Comparison of ENCODE assay signal across 33 cellular contexts in genomic region chr12:65331456-65331855, GRCh38. TPM values are rescaled to one million over a fixed set of nuclear protein-coding genes. Genes with fewer than 3 reads are reported as not detected.
"Had no signal": no experiment of that assay in that cellular context is flagged by ENCODE, and none has a peak within 500 bp of the region (broad histone marks: within the 10 kb centered on the region; RNA-seq: fewer than 3 reads in every experiment).

No MANE protein-coding gene starts in this region.

- FAIRE-seq: colon had no signal

- H3K4me3 Mint-ChIP-seq: activated CD4-positive, alpha-beta T cell treated with anti-CD3 and anti-CD28 coated beads, Interleukin-2, amount 10 ng/mL, durations not matched to agents 7 days and 5 days; activated CD8-positive, alpha-beta T cell treated with anti-CD3 and anti-CD28 coated beads for 36 hours; activated naive CD4-positive, alpha-beta T cell treated with anti-CD3 and anti-CD28 coated beads for 36 hours; activated naive CD4-positive, alpha-beta T cell treated with anti-CD3 and anti-CD28 coated beads, Interleukin-2, amount 50 U/mL, for 24 hours; activated naive CD8-positive, alpha-beta T cell treated with anti-CD3 and anti-CD28 coated beads for 36 hours; activated naive CD8-positive, alpha-beta T cell treated with anti-CD3 and anti-CD28 coated beads, Interleukin-2, amount 50 U/mL, for 24 hours; activated T-cell treated with anti-CD3 and anti-CD28 coated beads, Interleukin-2, amount 50 U/mL, for 4 hours; activated T-helper 17 cell treated with anti-CD3 and anti-CD28 coated beads, Interleukin-2, amount 50 U/mL, for 72 hours; effector memory CD8-positive, alpha-beta T cell; T-helper 17 cell; T-helper 2 cell treated with Interferon-gamma antibody and Interleukin-4, amounts not matched to agents 5 μg/mL and 100 μg/mL, for 36 hours had no signal

- H3K36me3 Mint-ChIP-seq: activated naive CD4-positive, alpha-beta T cell treated with anti-CD3 and anti-CD28 coated beads, Interleukin-2, amount 50 U/mL, for 24 hours; activated naive CD8-positive, alpha-beta T cell treated with anti-CD3 and anti-CD28 coated beads for 36 hours had no signal

- H3K36me3 ChIP-seq: adrenal gland had no signal

- H3K4me1 Mint-ChIP-seq: activated CD4-positive, alpha-beta T cell treated with anti-CD3 and anti-CD28 coated beads, Interleukin-2, amount 10 ng/mL, durations not matched to agents 7 days and 5 days; activated naive CD4-positive, alpha-beta T cell treated with anti-CD3 and anti-CD28 coated beads, Interleukin-2, amount 50 U/mL, for 24 hours; activated naive CD8-positive, alpha-beta T cell treated with anti-CD3 and anti-CD28 coated beads for 36 hours; activated naive CD8-positive, alpha-beta T cell treated with anti-CD3 and anti-CD28 coated beads, Interleukin-2, amount 50 U/mL, for 24 hours; activated T-helper 17 cell treated with anti-CD3 and anti-CD28 coated beads, Interleukin-2, amount 50 U/mL, for 72 hours; T-helper 17 cell had no signal

- H3K4me3 ChIP-seq: adrenal gland, body of pancreas, esophagus muscularis mucosa, gastrocnemius medialis, heart left ventricle had no signal

- H3K27me3 ChIP-seq: adrenal gland, body of pancreas, esophagus muscularis mucosa, foreskin keratinocyte, gastrocnemius medialis, heart left ventricle had no signal

- H3K27ac Mint-ChIP-seq: activated CD4-positive, alpha-beta T cell treated with anti-CD3 and anti-CD28 coated beads, Interleukin-2, amount 10 ng/mL, durations not matched to agents 7 days and 5 days; activated CD8-positive, alpha-beta T cell treated with anti-CD3 and anti-CD28 coated beads for 36 hours; activated naive CD4-positive, alpha-beta T cell treated with anti-CD3 and anti-CD28 coated beads for 36 hours; activated naive CD4-positive, alpha-beta T cell treated with anti-CD3 and anti-CD28 coated beads, Interleukin-2, amount 50 U/mL, for 24 hours; activated naive CD8-positive, alpha-beta T cell treated with anti-CD3 and anti-CD28 coated beads for 36 hours; activated naive CD8-positive, alpha-beta T cell treated with anti-CD3 and anti-CD28 coated beads, Interleukin-2, amount 50 U/mL, for 24 hours; activated T-helper 17 cell treated with anti-CD3 and anti-CD28 coated beads, Interleukin-2, amount 50 U/mL, for 72 hours; effector memory CD8-positive, alpha-beta T cell; T-helper 17 cell; T-helper 2 cell treated with Interferon-gamma antibody and Interleukin-4, amounts not matched to agents 5 μg/mL and 100 μg/mL, for 36 hours had no signal

- H3K27ac ChIP-seq: adrenal gland, body of pancreas, esophagus muscularis mucosa, foreskin keratinocyte, gastrocnemius medialis, heart left ventricle had no signal

- H3K4me1 ChIP-seq: adrenal gland, body of pancreas had no signal

- DNase-seq: activated CD4-positive, alpha-beta T cell treated with anti-CD3 and anti-CD28 coated beads for 1 hour; activated CD4-positive, alpha-beta T cell treated with anti-CD3 and anti-CD28 coated beads for 4 hours; activated CD4-positive, alpha-beta T cell treated with anti-CD3 and anti-CD28 coated beads, Interleukin-2, amount 10 ng/mL, durations not matched to agents 7 days and 5 days; activated CD4-positive, alpha-beta T cell treated with anti-CD3 and anti-CD28 coated beads, Interleukin-2, amount 50 U/mL, for 4 hours; activated CD8-positive, alpha-beta memory T cell treated with anti-CD3 and anti-CD28 coated beads for 24 hours; activated CD8-positive, alpha-beta T cell treated with anti-CD3 and anti-CD28 coated beads for 36 hours; activated effector memory CD4-positive, alpha-beta T cell treated with Interleukin-2 at 50 U/mL for 16 hours; activated gamma-delta T cell treated with Interleukin-2 at 50 U/mL for 16 hours; activated naive CD4-positive, alpha-beta T cell treated with anti-CD3 and anti-CD28 coated beads for 36 hours; activated naive CD8-positive, alpha-beta T cell treated with anti-CD3 and anti-CD28 coated beads for 36 hours; activated naive CD8-positive, alpha-beta T cell treated with anti-CD3 and anti-CD28 coated beads, Interleukin-2, amount 50 U/mL, for 24 hours; activated T-cell treated with anti-CD3 and anti-CD28 coated beads, Interleukin-2, amount 50 U/mL, for 4 hours; adrenal gland; amygdala; body of pancreas; caudate nucleus; cortex of kidney; dermis blood vessel endothelial cell; effector CD4-positive, alpha-beta T cell; effector memory CD8-positive, alpha-beta T cell; erythroblast; foreskin keratinocyte; gastrocnemius medialis; glutamatergic neuron; heart left ventricle; T-helper 1 cell; T-helper 17 cell; T1000 had no signal

- H3K9me3 ChIP-seq: adrenal gland, body of pancreas, esophagus muscularis mucosa, gastrocnemius medialis, heart left ventricle had no signal

- H3K9me3 Mint-ChIP-seq: activated CD4-positive, alpha-beta T cell treated with anti-CD3 and anti-CD28 coated beads, Interleukin-2, amount 10 ng/mL, durations not matched to agents 7 days and 5 days; activated CD8-positive, alpha-beta T cell treated with anti-CD3 and anti-CD28 coated beads for 36 hours; activated naive CD4-positive, alpha-beta T cell treated with anti-CD3 and anti-CD28 coated beads for 36 hours; activated naive CD4-positive, alpha-beta T cell treated with anti-CD3 and anti-CD28 coated beads, Interleukin-2, amount 50 U/mL, for 24 hours; activated naive CD8-positive, alpha-beta T cell treated with anti-CD3 and anti-CD28 coated beads for 36 hours; activated naive CD8-positive, alpha-beta T cell treated with anti-CD3 and anti-CD28 coated beads, Interleukin-2, amount 50 U/mL, for 24 hours; activated T-cell treated with anti-CD3 and anti-CD28 coated beads, Interleukin-2, amount 50 U/mL, for 4 hours; activated T-helper 17 cell treated with anti-CD3 and anti-CD28 coated beads, Interleukin-2, amount 50 U/mL, for 72 hours; effector memory CD8-positive, alpha-beta T cell; T-helper 2 cell treated with Interferon-gamma antibody and Interleukin-4, amounts not matched to agents 5 μg/mL and 100 μg/mL, for 36 hours had no signal

RNA-seq across cellular contexts. Expression of gene MSRB3, which starts 53.0 kb away (rescaled TPM):
- total RNA-seq: activated CD4-positive, alpha-beta T cell treated with anti-CD3 and anti-CD28 coated beads, Interleukin-2, amount 10 ng/mL, durations not matched to agents 7 days and 5 days; activated CD8-positive, alpha-beta T cell treated with anti-CD3 and anti-CD28 coated beads for 36 hours; activated naive CD4-positive, alpha-beta T cell treated with anti-CD3 and anti-CD28 coated beads for 36 hours; activated naive CD8-positive, alpha-beta T cell treated with anti-CD3 and anti-CD28 coated beads for 36 hours; activated T-helper 17 cell treated with anti-CD3 and anti-CD28 coated beads, Interleukin-2, amount 50 U/mL, for 72 hours had no signal
